In the genomic region with DNA sequence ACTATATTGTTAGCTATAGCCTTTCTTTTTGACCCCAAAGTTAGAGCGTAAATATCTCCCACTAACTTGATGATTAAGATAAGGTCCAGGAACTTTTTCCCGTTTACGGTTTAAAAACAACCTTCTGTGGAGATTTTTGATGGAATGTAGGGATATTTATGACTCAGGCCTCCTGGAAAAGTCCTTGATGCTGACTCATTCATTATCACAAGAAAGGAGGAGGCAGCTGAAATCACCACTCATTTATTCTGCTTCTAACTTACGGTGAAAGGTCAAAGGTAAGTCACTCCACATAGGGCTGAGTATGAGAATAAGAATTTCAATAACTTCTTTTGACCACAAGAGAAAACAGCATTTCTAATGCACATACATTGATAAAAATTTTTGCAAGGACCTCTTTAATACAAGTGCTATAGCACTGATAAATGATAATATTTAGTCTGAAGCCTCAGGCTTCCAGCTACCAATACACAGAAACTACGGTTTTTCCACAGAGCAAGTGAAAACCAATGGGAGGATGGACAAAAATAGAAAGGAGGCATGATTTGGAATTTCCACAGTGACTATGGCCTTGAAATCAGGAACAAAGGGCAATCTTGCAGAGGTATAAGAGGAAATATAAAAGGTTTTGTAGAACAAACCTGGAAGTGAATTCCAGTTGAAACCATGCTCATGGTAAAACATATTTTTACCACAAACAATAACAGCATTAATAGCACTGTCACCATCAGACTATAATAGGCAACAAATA, we compare ENCODE assay signal across 11 cellular contexts.
DNase-seq lines count a peak whose midpoint lies in the region; ATAC-seq, FAIRE-seq and TF ChIP-seq lines count a peak whose summit lies in the region.
"Had no signal": no experiment of that assay in that cellular context is flagged by ENCODE, and none has a peak within 500 bp of the region (broad histone marks: within the 10 kb centered on the region; RNA-seq: fewer than 3 reads in every experiment).

No MANE protein-coding gene starts in this region.

- intact Hi-C loops in Right ventricle myocardium inferior (cut with DNase I) = no loop called here
- intact Hi-C loops in naive thymus-derived CD4-positive, alpha-beta T cell (cut with micrococcal nuclease) = no loop called here

- H3K36me3 ChIP-seq in naive thymus-derived CD4-positive, alpha-beta T cell (ENCODE audit: control insufficient read depth in 2 of 3, insufficient read depth in 3 of 3, low read length in 3 of 3) = no peaks in the 10 kb centered on the region

- H3K4me3 ChIP-seq in A549 = no peak overlapping the region
- H3K4me3 ChIP-seq in naive thymus-derived CD4-positive, alpha-beta T cell (ENCODE audit: low read length) = no peak overlapping the region
- H3K4me3 ChIP-seq: tibial nerve had no signal

- peak; percentile 63 for FAIRE-seq in A549 (lab: Jason Lieb, UNC)

- H3K4me3 Mint-ChIP-seq in naive thymus-derived CD4-positive, alpha-beta T cell = no peak overlapping the region
- H3K4me3 Mint-ChIP-seq: activated naive CD4-positive, alpha-beta T cell treated with anti-CD3 and anti-CD28 coated beads, Interleukin-2, amount 50 U/mL, for 24 hours had no signal

- H3K27ac ChIP-seq in A549 = peak overlapping the region; percentile 49 to 76; a peak in 4 of 6 replicates
- H3K27ac ChIP-seq in naive thymus-derived CD4-positive, alpha-beta T cell (ENCODE audit: low read depth, low read length) = no peak overlapping the region

- H3K27me3 Mint-ChIP-seq in naive thymus-derived CD4-positive, alpha-beta T cell = no peaks in the 10 kb centered on the region
- H3K27me3 Mint-ChIP-seq: activated naive CD4-positive, alpha-beta T cell treated with anti-CD3 and anti-CD28 coated beads, Interleukin-2, amount 50 U/mL, for 24 hours had no signal

- H3K36me3 Mint-ChIP-seq in naive thymus-derived CD4-positive, alpha-beta T cell = peaks cover 0 to 13% (median 7%) of the 10 kb centered on the region in 5 donors

- POLR2A ChIA-PET in A549 (lab: Yijun Ruan, JAX) = no interaction called here
- POLR2A ChIA-PET in naive thymus-derived CD4-positive, alpha-beta T cell (lab: Charles Lee) = interaction anchor here (0.7 kb wide), 1 partner anchor 8 kb away, joined by 4 read pairs; no protein-coding TSS in a partner anchor

- peak; percentile 29 to 60 for DNase-seq in A549 (ENCODE audit: low read depth in 1 of 2, low spot score in 1 of 2)
- DNase-seq in HT1080 (ENCODE audit: low read depth) = peak; percentile 94
- DNase-seq in astrocyte of the hippocampus (ENCODE audit: low read depth, low spot score) = peak; percentile 91
- DNase-seq in iPS-NIHi7 (ENCODE audit: extremely low spot score) = peak; percentile 24
- no peak for DNase-seq in Right ventricle myocardium inferior (ENCODE audit: missing footprints)
- no peak for DNase-seq in T-helper 2 cell
- DNase-seq in activated gamma-delta T cell treated with Interleukin-2 at 50 U/mL for 16 hours = no peak
- DNase-seq in naive thymus-derived CD4-positive, alpha-beta T cell = no peak
- DNase-seq: NCI-H1105 had no signal

- H3K27me3 ChIP-seq in naive thymus-derived CD4-positive, alpha-beta T cell (ENCODE audit: control insufficient read depth in 2 of 2, insufficient read depth in 2 of 2, low read length in 2 of 2) = no peaks in the 10 kb centered on the region
- H3K27me3 ChIP-seq: tibial nerve had no signal

- CTCF ChIA-PET in A549 (lab: Yijun Ruan, JAX) = interaction anchor here (0.6 kb wide), 2 partner anchors 146 to 1255 kb away, joined by 3 to 4 read pairs; no protein-coding TSS in a partner anchor
- CTCF ChIA-PET in naive thymus-derived CD4-positive, alpha-beta T cell (lab: Charles Lee) = no interaction called here

- TF ChIP-seq RAD21 in A549 (conservative IDR thresholded peaks at IDR 0.05 in 1 of 2, IDR thresholded peaks at IDR 0.05 in 1 of 2) = no peak

- H3K4me1 Mint-ChIP-seq in naive thymus-derived CD4-positive, alpha-beta T cell = peaks cover 0 to 2% (median 0%) of the 10 kb centered on the region in 7 donors
- H3K4me1 Mint-ChIP-seq: activated naive CD4-positive, alpha-beta T cell treated with anti-CD3 and anti-CD28 coated beads, Interleukin-2, amount 50 U/mL, for 24 hours had no signal

- no peak for TF ChIP-seq EP300 in A549 (IDR thresholded peaks at IDR 0.05)

- H3K4me1 ChIP-seq in A549 = peaks cover 20% of the 10 kb centered on the region
- no peaks in the 10 kb centered on the region for H3K4me1 ChIP-seq in naive thymus-derived CD4-positive, alpha-beta T cell (ENCODE audit: control insufficient read depth in 2 of 2, insufficient read depth in 2 of 2, low read length in 2 of 2)

- ATAC-seq in A549 = peak; percentile 89 to 93
- ATAC-seq in Right ventricle myocardium inferior = no peak
- no peak for ATAC-seq in naive thymus-derived CD4-positive, alpha-beta T cell

- H3K4me2 ChIP-seq in A549 = peak overlapping the region; percentile 63

- H3K27ac Mint-ChIP-seq in naive thymus-derived CD4-positive, alpha-beta T cell = no peak overlapping the region
- H3K27ac Mint-ChIP-seq: activated naive CD4-positive, alpha-beta T cell treated with anti-CD3 and anti-CD28 coated beads, Interleukin-2, amount 50 U/mL, for 24 hours had no signal

- H3K9me3 ChIP-seq in A549 = peaks cover 12% of the 10 kb centered on the region; the same call in 1 of the 3 replicates
- peaks cover 0 to 9% (median 0%) of the 10 kb centered on the region in 3 experiments for H3K9me3 ChIP-seq in naive thymus-derived CD4-positive, alpha-beta T cell (ENCODE audit: control insufficient read depth in 2 of 3, low read length in 3 of 3)

- no peak for TF ChIP-seq POLR2A in A549 (IDR thresholded peaks at IDR 0.05; ENCODE audit: low read length)

- H3K9me3 Mint-ChIP-seq in naive thymus-derived CD4-positive, alpha-beta T cell = peaks cover 4 to 32% (median 17%) of the 10 kb centered on the region in 11 donors

- WGBS in A549 (ENCODE audit: missing lambda C conversion rate) = 1% methylated on average over 5 of the region's 5 CpGs

- no peak for TF ChIP-seq CTCF in A549 (IDR thresholded peaks at IDR 0.05)

TF ChIP-seq in A549, 52 proteins besides CTCF, POLR2A, EP300 and RAD21:
- TF ChIP-seq SREBF2 (IDR thresholded peaks at IDR 0.05) = no peak
- TF ChIP-seq KDM1A (IDR thresholded peaks at IDR 0.05; ENCODE audit: low read depth) = no peak
- TF ChIP-seq GATA3 (IDR thresholded peaks at IDR 0.05; ENCODE audit: borderline replicate concordance) = peak; percentile 77; the same call in 1 of the 2 replicates
- no peak for TF ChIP-seq E2F6 (IDR thresholded peaks at IDR 0.05; ENCODE audit: borderline replicate concordance, low read depth)
- TF ChIP-seq NFE2L2 (conservative IDR thresholded peaks at IDR 0.05; ENCODE audit: low read length) = 0 out of 2 replicates have a peak, but pooled peaks have one; percentile 10
- peak; percentile 88 for TF ChIP-seq MAFK (IDR thresholded peaks at IDR 0.05; ENCODE audit: partially characterized antibody)
- TF ChIP-seq JUNB (IDR thresholded peaks at IDR 0.05) = peak; percentile 82
- peak; percentile 63 for TF ChIP-seq FOSL2 (IDR thresholded peaks at IDR 0.05)
- TF ChIP-seq FOSL2 (CRISPR knock-in tag; IDR thresholded peaks at IDR 0.05) = peak; percentile 80
TF ChIP-seq in A549: peak in this region for 5.

Comparison
In these comparisons a context has a peak if more than half of its experiments do, and no peak if none do; other contexts are left out.
1. ATAC-seq: peak in A549 (2 of 2); none in Right ventricle myocardium inferior (single experiment) and naive thymus-derived CD4-positive, alpha-beta T cell (single experiment).
2. DNase-seq: peak in A549 (2 of 2), HT1080 (single experiment), astrocyte of the hippocampus (single experiment) and iPS-NIHi7 (single experiment); none in Right ventricle myocardium inferior (single experiment), T-helper 2 cell (0 of 5), activated gamma-delta T cell treated with Interleukin-2 at 50 U/mL for 16 hours (single experiment) and naive thymus-derived CD4-positive, alpha-beta T cell (0 of 9).